Comparison of ENCODE assay signal across 8 cellular contexts in genomic region chr17:47694018-47694817, GRCh38. TPM values are rescaled to one million over a fixed set of nuclear protein-coding genes. Genes with fewer than 3 reads are reported as not detected.
DNase-seq lines count a peak whose midpoint lies in the region; ATAC-seq, FAIRE-seq and TF ChIP-seq lines count a peak whose summit lies in the region.

Gene TBKBP1, plus strand, starts transcription at chr17:47694161. Its CDS starts 1,952 bp downstream, at chr17:47696113.

- DNase-seq in H54 (ENCODE audit: insufficient read length, low spot score) (peak; percentile 59), SJCRH30 (peak; percentile 77 to 81), adipocyte (ENCODE audit: low read depth) (peak; percentile 81), left cardiac atrium (peak; percentile 63), prostate gland (ENCODE audit: low spot score) (no peak)

- no peak for FAIRE-seq in H54 (lab: Jason Lieb, UNC)

- H3K79me2 ChIP-seq in ACC112 (ENCODE audit: control insufficient read depth, insufficient read depth, low read length, unreplicated experiment) = no peaks in the 10 kb centered on the region

- no peak for TF ChIP-seq CTCF in prostate gland (IDR thresholded peaks at IDR 0.05)

- intact Hi-C loops in left cardiac atrium (cut with DNase I) (no loop called here), prostate gland (cut with DNase I) (loop anchor here (10.0 kb wide), 1 partner anchor 111 kb away; no protein-coding TSS in a partner anchor)

- peak within 1 kb of the TSS; percentile 83 for H2AFZ ChIP-seq in ACC112 (ENCODE audit: low read length, unreplicated experiment)

- H3K4me1 ChIP-seq in ACC112 (ENCODE audit: control insufficient read depth, insufficient read depth, low read length, unreplicated experiment) = peaks cover 12% of the 10 kb centered on the region
- peaks cover 27% of the 10 kb centered on the region for H3K4me1 ChIP-seq in SJCRH30
- peaks cover 21% of the 10 kb centered on the region for H3K4me1 ChIP-seq in adipocyte (ENCODE audit: control insufficient read depth, insufficient read depth, low read length)
- no peaks in the 10 kb centered on the region for H3K4me1 ChIP-seq in prostate gland (replicated peaks)

- H3K9me3 ChIP-seq in SJCRH30 (replicated peaks) (no peaks in the 10 kb centered on the region), adipocyte (ENCODE audit: control insufficient read depth, low read length) (no peaks in the 10 kb centered on the region), prostate gland (no peaks in the 10 kb centered on the region)

- TF ChIP-seq POLR2A in H54 (IDR thresholded peaks at IDR 0.05; ENCODE audit: low read depth, low read length) (no peak), prostate gland (IDR thresholded peaks at IDR 0.05) (no peak)

- ATAC-seq in left cardiac atrium (peak; percentile 53 to 80), GM18861 (IDR thresholded peaks at IDR 0.05; ENCODE audit: unreplicated experiment) (no peak), GM18520 (IDR thresholded peaks at IDR 0.05; ENCODE audit: unreplicated experiment) (no peak)

- WGBS in prostate gland = under 1% methylated on average over 35 of the region's 70 CpGs

- H3K36me3 ChIP-seq in ACC112 (ENCODE audit: insufficient read depth, low read length) (no peaks in the 10 kb centered on the region), SJCRH30 (no peaks in the 10 kb centered on the region), adipocyte (ENCODE audit: control insufficient read depth, insufficient read depth, low read length, severe bottlenecking) (peaks cover 14% of the 10 kb centered on the region), prostate gland (no peaks in the 10 kb centered on the region)

- H3K4me3 ChIP-seq in ACC112 (ENCODE audit: low read depth, low read length) (peak within 1 kb of the TSS; percentile 87), SJCRH30 (peak within 1 kb of the TSS; percentile 98), adipocyte (ENCODE audit: low read length) (peak within 1 kb of the TSS; percentile 83), prostate gland (peak within 1 kb of the TSS; percentile 91 to 94)

- H3K27me3 ChIP-seq in ACC112 (ENCODE audit: insufficient read depth, low read length) = no peaks in the 10 kb centered on the region
- no peaks in the 10 kb centered on the region for H3K27me3 ChIP-seq in SJCRH30
- H3K27me3 ChIP-seq in adipocyte (replicated peaks; ENCODE audit: control insufficient read depth, insufficient read depth, low read length) = no peaks in the 10 kb centered on the region
- H3K27me3 ChIP-seq in prostate gland (replicated peaks; ENCODE audit: insufficient read depth) = no peaks in the 10 kb centered on the region

- H3K27ac ChIP-seq in ACC112 (ENCODE audit: low read depth, low read length) = no peak within 1 kb of the TSS
- H3K27ac ChIP-seq in SJCRH30 = peak within 1 kb of the TSS; percentile 75
- peak within 1 kb of the TSS; percentile 84 to 87 for H3K27ac ChIP-seq in prostate gland

- H3K9ac ChIP-seq in adipocyte (ENCODE audit: low read length) = peak within 1 kb of the TSS; percentile 87

RNA-seq across cellular contexts. Expression of gene TBKBP1, which starts in this region (rescaled TPM):
- 14.4 and 15.6 TPM in 2 replicates for total RNA-seq in SJCRH30 (2014; rRNA removed; shearing (Covaris generic))
- 10 to 100 TPM; 13.7 to 17.9 TPM for total RNA-seq in left cardiac atrium
- total RNA-seq in prostate gland = 10 to 100 TPM in 1 of 2 donors, 1 to 10 TPM in 1; 9.5 to 15.3 TPM

Comparison
In these comparisons a context has a peak if more than half of its experiments do, and no peak if none do; other contexts are left out.
1. ATAC-seq: peak in left cardiac atrium (2 of 2); none in GM18861 (single experiment) and GM18520 (single experiment).
2. Peak in every context shown above with its lines, with median percentiles within 50 percentile points of each other: H3K4me3 ChIP-seq.